ENCODE assay signal across 17 cellular contexts in the genomic region with DNA sequence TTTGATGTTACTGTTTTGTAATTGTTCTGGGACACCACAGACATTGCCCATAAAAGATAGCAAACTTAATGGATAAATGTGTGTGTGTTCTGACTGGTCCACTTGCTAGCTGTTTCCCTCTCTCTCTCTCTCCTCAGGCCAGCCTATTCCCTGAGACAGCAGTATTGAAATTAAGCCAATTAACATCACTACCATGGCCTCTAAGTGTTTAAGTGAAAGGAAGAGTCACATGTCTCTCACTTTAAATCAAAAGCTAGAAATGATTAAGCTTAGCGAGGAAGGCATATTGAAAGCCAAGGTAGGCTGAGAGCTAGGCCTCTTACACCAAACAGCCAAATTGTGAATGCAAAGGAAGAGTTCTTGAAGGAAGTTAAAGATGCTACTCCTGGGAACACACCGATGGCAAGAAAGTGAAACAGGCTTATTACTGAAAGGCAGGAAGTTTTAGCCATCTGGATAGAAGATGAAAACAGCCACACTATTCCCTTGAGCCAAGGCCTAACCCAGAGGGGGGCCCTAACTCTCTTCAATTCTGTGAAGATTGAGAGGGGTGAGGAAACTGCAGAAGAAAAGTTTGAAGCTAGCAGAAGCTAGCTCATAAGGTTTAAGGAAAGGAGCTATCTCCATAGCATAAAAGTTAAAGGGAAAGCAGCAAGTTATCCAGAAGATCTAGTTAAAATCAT.
"Had no signal": no experiment of that assay in that cellular context is flagged by ENCODE, and none has a peak within 500 bp of the region (broad histone marks: within the 10 kb centered on the region; RNA-seq: fewer than 3 reads in every experiment).

No MANE protein-coding gene starts in this region.

- H3K27ac Mint-ChIP-seq: mesothelial cell of epicardium; stimulated activated memory B cell treated with anti-CD40 and anti-IgM and Interleukin-4, amounts not matched to agents 10 μg/mL and 1 μg/mL and 100 μg/mL, for 72 hours had no signal

- H3K36me3 Mint-ChIP-seq: mesothelial cell of epicardium had no signal

- H3K27me3 ChIP-seq: ascending aorta, breast epithelium, neutrophil had no signal

- H3K27me3 Mint-ChIP-seq: natural killer cell treated with Interleukin-12 subunit alpha and Interleukin-12 subunit beta and Interleukin-15 and Interleukin-18, amount 100 ng/mL, for 72 hours; stimulated activated memory B cell treated with anti-CD40 and anti-IgM and Interleukin-4, amounts not matched to agents 10 μg/mL and 1 μg/mL and 100 μg/mL, for 72 hours had no signal

- FAIRE-seq: keratinocyte had no signal

- H3K4me1 ChIP-seq: ascending aorta, breast epithelium, parathyroid adenoma had no signal

- H3K36me3 ChIP-seq: ascending aorta, breast epithelium, neutrophil had no signal

- H3K4me1 Mint-ChIP-seq: mesothelial cell of epicardium had no signal

- H3K9ac ChIP-seq: parathyroid adenoma had no signal

- DNase-seq: activated CD4-positive, alpha-beta T cell treated with anti-CD3 and anti-CD28 coated beads for 1 hour; activated CD4-positive, alpha-beta T cell treated with anti-CD3 and anti-CD28 coated beads, Interleukin-2, amount 50 U/mL, for 48 hours; activated naive CD4-positive, alpha-beta T cell treated with Interleukin-2 at 50 U/mL for 16 hours; foreskin melanocyte; stimulated activated CD4-positive, alpha-beta T cell treated with anti-CD3 and anti-CD28 coated beads, Interleukin-4, amount 100 ng/mL, for 24 hours had no signal

- ATAC-seq: sciatic nerve; stimulated activated memory B cell treated with anti-CD40 and anti-IgM and Interleukin-4, amounts not matched to agents 10 μg/mL and 1 μg/mL and 100 μg/mL, for 72 hours had no signal

- H3K27ac ChIP-seq: ascending aorta, breast epithelium, coronary artery, neutrophil, parathyroid adenoma, VCaP had no signal

- H3K79me2 ChIP-seq: parathyroid adenoma had no signal

- H3K4me3 Mint-ChIP-seq: mesothelial cell of epicardium; natural killer cell treated with Interleukin-12 subunit alpha and Interleukin-12 subunit beta and Interleukin-15 and Interleukin-18, amount 100 ng/mL, for 72 hours; stimulated activated memory B cell treated with anti-CD40 and anti-IgM and Interleukin-4, amounts not matched to agents 10 μg/mL and 1 μg/mL and 100 μg/mL, for 72 hours had no signal

- H2AFZ ChIP-seq: parathyroid adenoma had no signal

- H3K4me3 ChIP-seq: ascending aorta, breast epithelium, coronary artery, lung had no signal

- H3K9me3 ChIP-seq: ascending aorta, breast epithelium, neutrophil had no signal

- H3K9me3 Mint-ChIP-seq: natural killer cell treated with Interleukin-12 subunit alpha and Interleukin-12 subunit beta and Interleukin-15 and Interleukin-18, amount 100 ng/mL, for 72 hours; stimulated activated memory B cell treated with anti-CD40 and anti-IgM and Interleukin-4, amounts not matched to agents 10 μg/mL and 1 μg/mL and 100 μg/mL, for 72 hours had no signal
